Comparison of ENCODE assay signal across 1 cellular context in genomic region chr1:161864577-161864976, GRCh38.
TF ChIP-seq lines count a peak whose summit lies in the region.

No MANE protein-coding gene starts in this region.

TF ChIP-seq in H1, 55 proteins besides CTCF, POLR2A, EP300 and RAD21:
- TF ChIP-seq MAFK (IDR thresholded peaks at IDR 0.05; ENCODE audit: low read depth, low read length), result no peak
- TF ChIP-seq CHD2 (IDR thresholded peaks at IDR 0.05; ENCODE audit: low read length), result no peak
- no peak for TF ChIP-seq CTBP2 (IDR thresholded peaks at IDR 0.05; ENCODE audit: borderline replicate concordance, insufficient read depth, insufficient read length, low read length)
- TF ChIP-seq BACH1 (IDR thresholded peaks at IDR 0.05; ENCODE audit: low read length), result no peak
- TF ChIP-seq SP4 (IDR thresholded peaks at IDR 0.05; ENCODE audit: low read length), result no peak
- no peak for TF ChIP-seq ZNF274 (IDR thresholded peaks at IDR 0.05; ENCODE audit: borderline replicate concordance, extremely low read depth, low read length)
- no peak for TF ChIP-seq GABPA (IDR thresholded peaks at IDR 0.05; ENCODE audit: borderline replicate concordance, insufficient read depth, low read length)
- TF ChIP-seq SP2 (IDR thresholded peaks at IDR 0.05; ENCODE audit: low read length), result no peak
- no peak for TF ChIP-seq NANOG (IDR thresholded peaks at IDR 0.05; ENCODE audit: insufficient read depth, low read depth, low read length, poor library complexity, severe bottlenecking)
- TF ChIP-seq RBBP5 (IDR thresholded peaks at IDR 0.05; ENCODE audit: borderline replicate concordance, low read depth, low read length), result no peak
- TF ChIP-seq E2F6 (IDR thresholded peaks at IDR 0.05), result no peak
- TF ChIP-seq BRCA1 (IDR thresholded peaks at IDR 0.05; ENCODE audit: low read depth, low read length), result no peak
- TF ChIP-seq CEBPB (IDR thresholded peaks at IDR 0.05; ENCODE audit: low read depth, low read length), result no peak
TF ChIP-seq in H1: peak in this region for 0.
